In genomic region chr1:226677121-226678020, GRCh38 we compare ENCODE assay signal across 8 cellular contexts.
DNase-seq lines count a peak whose midpoint lies in the region; ATAC-seq lines count a peak whose summit lies in the region.

No MANE protein-coding gene starts in this region.

- intact Hi-C loops in sciatic nerve (cut with DNase I) = no loop called here

- ATAC-seq in sciatic nerve = peak; percentile 68

- DNase-seq in C1 segment of cervical spinal cord (lab: John Stamatoyannopoulos, UW) (peak in 12 of 14 donors; percentile 69 to 98 (median 80)), HCEC 1CT (peak; percentile 60), OCI-M1 (lab: John Stamatoyannopoulos, UW) (peak; percentile 18), germinal center (ENCODE audit: low spot score) (peak; percentile 72), sciatic nerve (ENCODE audit: low spot score) (peak; percentile 84), NCI-H2029 treated with DMSO at 0.1 percent for 48 hours (lab: John Stamatoyannopoulos, UW) (no peak), D341Med (ENCODE audit: low spot score) (no peak)
- DNase-seq in activated naive CD4-positive, alpha-beta T cell treated with anti-CD3 and anti-CD28 coated beads, Interleukin-2, amount 50 U/mL, for 16 hours = peak; percentile 71

Comparison
In these comparisons a context has a peak if more than half of its experiments do, and no peak if none do; other contexts are left out.
1. DNase-seq: peak in C1 segment of cervical spinal cord (12 of 14), HCEC 1CT (single experiment), OCI-M1 (single experiment), activated naive CD4-positive, alpha-beta T cell treated with anti-CD3 and anti-CD28 coated beads, Interleukin-2, amount 50 U/mL, for 16 hours (single experiment), germinal center (single experiment) and sciatic nerve (single experiment); none in NCI-H2029 treated with DMSO at 0.1 percent for 48 hours (single experiment) and D341Med (single experiment).